ENCODE assay signal across 1 cellular context in the genomic region with DNA sequence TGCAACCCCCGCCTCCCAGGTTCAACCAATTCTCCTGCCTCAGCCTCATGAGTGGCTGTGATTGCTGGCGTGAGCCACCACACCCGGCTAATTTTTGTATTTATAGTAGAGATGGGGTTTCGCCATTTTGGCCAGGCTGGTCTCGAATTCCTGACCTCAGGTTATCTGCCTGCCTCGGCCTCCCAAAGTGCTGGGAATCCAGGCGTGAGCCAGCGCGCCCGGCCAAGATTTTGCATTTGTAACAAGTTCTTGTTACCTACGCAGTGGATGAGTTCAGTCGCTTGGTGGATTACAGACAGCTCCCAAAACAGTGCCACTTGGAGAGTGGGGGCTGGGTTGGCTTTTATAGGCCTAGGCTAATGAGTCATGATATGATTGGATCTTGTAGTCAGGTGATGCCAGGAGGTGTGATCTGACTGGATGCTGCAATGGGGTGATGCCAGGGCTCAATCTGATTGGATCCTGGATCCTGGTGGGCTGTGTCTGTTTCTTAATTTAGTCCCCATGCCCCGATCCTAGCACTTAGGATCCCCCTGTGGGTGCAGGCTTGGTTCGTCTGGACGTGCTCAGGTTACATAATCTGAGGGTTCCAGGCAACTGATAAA.
TF ChIP-seq lines count a peak whose summit lies in the region.

No MANE protein-coding gene starts in this region.

TF ChIP-seq in A549, 52 proteins besides CTCF, POLR2A, EP300 and RAD21 (continued from another document):
- no peak for TF ChIP-seq CHD4 (IDR thresholded peaks at IDR 0.05; ENCODE audit: borderline replicate concordance)
- TF ChIP-seq, protein P1, sequence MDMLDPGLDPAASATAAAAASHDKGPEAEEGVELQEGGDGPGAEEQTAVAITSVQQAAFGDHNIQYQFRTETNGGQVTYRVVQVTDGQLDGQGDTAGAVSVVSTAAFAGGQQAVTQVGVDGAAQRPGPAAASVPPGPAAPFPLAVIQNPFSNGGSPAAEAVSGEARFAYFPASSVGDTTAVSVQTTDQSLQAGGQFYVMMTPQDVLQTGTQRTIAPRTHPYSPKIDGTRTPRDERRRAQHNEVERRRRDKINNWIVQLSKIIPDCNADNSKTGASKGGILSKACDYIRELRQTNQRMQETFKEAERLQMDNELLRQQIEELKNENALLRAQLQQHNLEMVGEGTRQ (IDR thresholded peaks at IDR 0.05): peak; percentile 53
- no peak for TF ChIP-seq EHMT2 (IDR thresholded peaks at IDR 0.05; ENCODE audit: low read depth)
